In genomic region chr12:64006211-64006610, GRCh38 we compare ENCODE assay signal across 12 cellular contexts.
A peak's percentile ranks its signal among the peaks of the same experiment; 100 is the strongest.
DNase-seq lines count a peak whose midpoint lies in the region; ATAC-seq lines count a peak whose summit lies in the region.
"Had no signal": no experiment of that assay in that cellular context is flagged by ENCODE, and none has a peak within 500 bp of the region (broad histone marks: within the 10 kb centered on the region; RNA-seq: fewer than 3 reads in every experiment).

No MANE protein-coding gene starts in this region.

- DNase-seq in EH (ENCODE audit: low read depth) (peak; percentile 91), NCI-H524 treated with DMSO at 0.1 percent for 48 hours (lab: John Stamatoyannopoulos, UW) (peak; percentile 73), fibroblast of peridontal ligament (ENCODE audit: extremely low read depth) (peak; percentile 70), non-pigmented ciliary epithelial cell (ENCODE audit: low read depth) (peak; percentile 58), RPMI8226 (no peak), SK-N-DZ (ENCODE audit: low spot score) (no peak)
- DNase-seq: glutamatergic neuron; kidney; NCI-H1436 treated with DMSO at 0.1 percent for 48 hours; stimulated activated CD4-positive, alpha-beta T cell treated with anti-CD3 and anti-CD28 coated beads, Interleukin-12 subunit alpha, Interleukin-12 subunit beta, amount 100 ng/mL, for 4 hours had no signal

- ATAC-seq in HG03354 (IDR thresholded peaks at IDR 0.05; ENCODE audit: poor library complexity, severe bottlenecking, unreplicated experiment) = no peak
- ATAC-seq in HG03025 (IDR thresholded peaks at IDR 0.05; ENCODE audit: low FRiP score, unreplicated experiment) = no peak

Comparison
In these comparisons a context has a peak if more than half of its experiments do, and no peak if none do; other contexts are left out.
1. DNase-seq: peak in EH (single experiment), NCI-H524 treated with DMSO at 0.1 percent for 48 hours (single experiment), fibroblast of peridontal ligament (single experiment) and non-pigmented ciliary epithelial cell (single experiment); none in RPMI8226 (single experiment) and SK-N-DZ (single experiment).